Comparison of ENCODE assay signal across 18 cellular contexts in genomic region chr20:25437153-25437581, GRCh38. TPM values are rescaled to one million over a fixed set of nuclear protein-coding genes. Genes with fewer than 3 reads are reported as not detected.
A peak's percentile ranks its signal among the peaks of the same experiment; 100 is the strongest.
DNase-seq lines count a peak whose midpoint lies in the region; ATAC-seq and TF ChIP-seq lines count a peak whose summit lies in the region.
"Had no signal": no experiment of that assay in that cellular context is flagged by ENCODE, and none has a peak within 500 bp of the region (broad histone marks: within the 10 kb centered on the region; RNA-seq: fewer than 3 reads in every experiment).

No MANE protein-coding gene starts in this region.

- H2BK120ac ChIP-seq in mesenchymal stem cell (ENCODE audit: low read depth, low read length) = no peak overlapping the region

- BruUV-seq in Calu3 (replicated peaks; lab: Mats Ljungman, UMichigan) = no TSS peak

- POLR2A ChIA-PET in BJ (lab: Charles Lee) = interaction anchor here (0.5 kb wide), 1 partner anchor 118 kb away, joined by 3 read pairs; no protein-coding TSS in a partner anchor

- no peak overlapping the region for H3K4me3 ChIP-seq in BJ (ENCODE audit: low read depth, low read length)
- H3K4me3 ChIP-seq in NT2/D1 (ENCODE audit: insufficient read length, low read depth) = no peak overlapping the region
- H3K4me3 ChIP-seq in mesenchymal stem cell (ENCODE audit: insufficient read depth in 1 of 2, low read depth in 1 of 2, low read length in 2 of 2) = no peak overlapping the region
- H3K4me3 ChIP-seq: dorsolateral prefrontal cortex, suprapubic skin had no signal

- WGBS in mesenchymal stem cell = 63% methylated on average over 3 of the region's 4 CpGs

- H3K4me3 Mint-ChIP-seq in Calu3 (ENCODE audit: low read depth, unreplicated experiment) = no peak overlapping the region
- H3K4me3 Mint-ChIP-seq: activated T-helper 1 cell treated with anti-CD3 and anti-CD28 coated beads, Interleukin-12 subunit alpha, Interleukin-12 subunit beta, Interleukin-2, Interleukin-4 antibody, amounts not matched to agents 30 ng/mL and 10 ng/mL and 1 ng/mL, durations not matched to agents 14 hours and 24 hours and 36 hours; neural crest cell had no signal

- H3K79me1 ChIP-seq in mesenchymal stem cell (replicated peaks; ENCODE audit: low read length, poor library complexity, severe bottlenecking) = peaks cover 3% of the 10 kb centered on the region

- H2BK15ac ChIP-seq in mesenchymal stem cell (ENCODE audit: low read depth, poor library complexity, severe bottlenecking) = no peak overlapping the region

- H3K18ac ChIP-seq in mesenchymal stem cell (ENCODE audit: low read depth in 1 of 2, low read length in 2 of 2) = peak overlapping the region in 1 of 2 experiments; percentile 0

- no peak overlapping the region for H2AFZ ChIP-seq in mesenchymal stem cell (ENCODE audit: low read depth, low read length)

- intact Hi-C loops in Calu3 (cut with micrococcal nuclease; ENCODE audit: unreplicated experiment) = no loop called here

- H3K27ac Mint-ChIP-seq in Calu3 (ENCODE audit: unreplicated experiment) = no peak overlapping the region
- H3K27ac Mint-ChIP-seq: activated T-helper 1 cell treated with anti-CD3 and anti-CD28 coated beads, Interleukin-12 subunit alpha, Interleukin-12 subunit beta, Interleukin-2, Interleukin-4 antibody, amounts not matched to agents 30 ng/mL and 10 ng/mL and 1 ng/mL, durations not matched to agents 14 hours and 24 hours and 36 hours had no signal

- no peaks in the 10 kb centered on the region for H3K9me3 Mint-ChIP-seq in Calu3 (ENCODE audit: low read depth, unreplicated experiment)
- H3K9me3 Mint-ChIP-seq: activated T-helper 1 cell treated with anti-CD3 and anti-CD28 coated beads, Interleukin-12 subunit alpha, Interleukin-12 subunit beta, Interleukin-2, Interleukin-4 antibody, amounts not matched to agents 30 ng/mL and 10 ng/mL and 1 ng/mL, durations not matched to agents 14 hours and 24 hours and 36 hours; neural crest cell had no signal

- H3K4me2 ChIP-seq in mesenchymal stem cell (ENCODE audit: low read length, poor library complexity, severe bottlenecking) = peak overlapping the region; percentile 48

- H3K14ac ChIP-seq in mesenchymal stem cell (ENCODE audit: low read length in 2 of 2) = no peak overlapping the region

- no peaks in the 10 kb centered on the region for H3K4me1 Mint-ChIP-seq in Calu3 (ENCODE audit: low read depth, unreplicated experiment)
- H3K4me1 Mint-ChIP-seq: neural crest cell had no signal

- CTCF ChIA-PET in BJ (lab: Yijun Ruan, JAX) = interaction anchor here (1.0 kb wide), 1 partner anchor 13 kb away, joined by 3 read pairs; no protein-coding TSS in a partner anchor
- CTCF ChIA-PET in Calu3 (lab: Charles Lee) = no interaction called here

- H3K36me3 ChIP-seq in BJ (ENCODE audit: control insufficient read depth, insufficient read depth, low read length) (no peaks in the 10 kb centered on the region), NT2/D1 (ENCODE audit: insufficient read depth, insufficient read length, low read length) (peaks cover 44% of the 10 kb centered on the region), mesenchymal stem cell (ENCODE audit: control insufficient read depth in 1 of 2, insufficient read depth in 2 of 2, low read depth in 1 of 2, low read length in 2 of 2) (peaks cover 0 to 5% of the 10 kb centered on the region in 2 experiments)
- H3K36me3 ChIP-seq: suprapubic skin had no signal

- H3K4ac ChIP-seq in mesenchymal stem cell (ENCODE audit: low read depth in 1 of 2, low read length in 2 of 2) = no peak overlapping the region

- H4K91ac ChIP-seq in mesenchymal stem cell (ENCODE audit: low read length) = no peak overlapping the region

- H3K4me1 ChIP-seq in NT2/D1 (ENCODE audit: insufficient read depth, insufficient read length) (peaks cover 3% of the 10 kb centered on the region), foreskin keratinocyte (no peaks in the 10 kb centered on the region), mesenchymal stem cell (ENCODE audit: control insufficient read depth, insufficient read depth, low read depth, low read length) (peaks cover 3% of the 10 kb centered on the region)
- H3K4me1 ChIP-seq: suprapubic skin had no signal

- peak; percentile 42 for ATAC-seq in foreskin keratinocyte
- ATAC-seq in GM21825 (IDR thresholded peaks at IDR 0.05; ENCODE audit: unreplicated experiment) = no peak

- no peak overlapping the region for H2BK5ac ChIP-seq in mesenchymal stem cell (ENCODE audit: low read depth, low read length, poor library complexity, severe bottlenecking)

- H3K9me3 ChIP-seq in NT2/D1 (ENCODE audit: insufficient read depth, low read length) (no peaks in the 10 kb centered on the region), mesenchymal stem cell (ENCODE audit: control insufficient read depth, low read length) (no peaks in the 10 kb centered on the region)
- H3K9me3 ChIP-seq: suprapubic skin had no signal

- H3K9ac ChIP-seq in NT2/D1 (ENCODE audit: insufficient read length, low read depth) (peak overlapping the region; percentile 63), mesenchymal stem cell (ENCODE audit: low read length) (no peak overlapping the region)

- no peak for TF ChIP-seq CTCF in BJ (IDR thresholded peaks at IDR 0.05; ENCODE audit: insufficient read depth, low read depth, low read length)
- TF ChIP-seq CTCF in foreskin keratinocyte (conservative IDR thresholded peaks at IDR 0.05) = no peak
- TF ChIP-seq CTCF in Calu3 (IDR thresholded peaks at IDR 0.05; ENCODE audit: unreplicated experiment) = no peak

- H3K27me3 Mint-ChIP-seq in Calu3 (ENCODE audit: unreplicated experiment) = no peaks in the 10 kb centered on the region

- H3K27ac ChIP-seq in foreskin keratinocyte = no peak overlapping the region
- peak overlapping the region; percentile 73 for H3K27ac ChIP-seq in mesenchymal stem cell (ENCODE audit: low read length, poor library complexity, severe bottlenecking)
- H3K27ac ChIP-seq: dorsolateral prefrontal cortex, suprapubic skin had no signal

- H3K27me3 ChIP-seq in BJ (ENCODE audit: control insufficient read depth, insufficient read depth, low read length) (no peaks in the 10 kb centered on the region), NT2/D1 (ENCODE audit: insufficient read depth, insufficient read length) (no peaks in the 10 kb centered on the region), foreskin keratinocyte (no peaks in the 10 kb centered on the region), mesenchymal stem cell (ENCODE audit: control insufficient read depth in 1 of 2, insufficient read depth in 1 of 2, low read length in 2 of 2) (no peaks in the 10 kb centered on the region)
- H3K27me3 ChIP-seq: dorsolateral prefrontal cortex, suprapubic skin had no signal

- H3K23ac ChIP-seq in mesenchymal stem cell (ENCODE audit: low read length in 2 of 2) = no peak overlapping the region

- H2BK12ac ChIP-seq in mesenchymal stem cell (ENCODE audit: low read length in 2 of 2) = no peak overlapping the region

- no peak overlapping the region for H4K8ac ChIP-seq in mesenchymal stem cell (ENCODE audit: low read length)

- H3K36me3 Mint-ChIP-seq in Calu3 (ENCODE audit: insufficient read depth, unreplicated experiment) = no peaks in the 10 kb centered on the region

- peak; percentile 20 for DNase-seq in BJ (ENCODE audit: low read depth)
- DNase-seq in NT2/D1 (ENCODE audit: low read depth, low spot score) = peak; percentile 38
- peak; percentile 13 to 51 for DNase-seq in foreskin keratinocyte
- DNase-seq in mesenchymal stem cell = no peak
- DNase-seq in NCI-H2029 (lab: John Stamatoyannopoulos, UW) = no peak
- no peak for DNase-seq in SKM-1 treated with dmso at 0.1 percent for 144 hours (lab: John Stamatoyannopoulos, UW; ENCODE audit: unreplicated experiment)
- DNase-seq in Calu3 = no peak
- DNase-seq: activated CD4-positive, alpha-beta T cell treated with anti-CD3 and anti-CD28 coated beads, Interleukin-2, amount 50 U/mL, for 48 hours; anterior cingulate cortex; COR-L47; dorsolateral prefrontal cortex; GOT3; MM.1S; stimulated activated CD4-positive, alpha-beta T cell treated with anti-CD3 and anti-CD28 coated beads, Interleukin-12 subunit alpha, Interleukin-12 subunit beta, amount 100 ng/mL, for 4 hours had no signal

- H2AK5ac ChIP-seq in mesenchymal stem cell (ENCODE audit: low read length, severe bottlenecking) = no peak overlapping the region

RNA-seq across cellular contexts. Expression of gene GINS1, which starts 29.7 kb away (rescaled TPM):
- polyA plus RNA-seq in BJ (2011; rRNA removed) = 2.7 and 4.7 TPM in 2 replicates
- 2.7 and 3.0 TPM in 2 replicates for polyA minus RNA-seq in BJ (2011; rRNA and poly(A)+ RNA removed)
- 23.2 and 27.3 TPM in 2 replicates for total RNA-seq in foreskin keratinocyte
- polyA plus RNA-seq in foreskin keratinocyte = 11.2 and 14.5 TPM in 2 replicates
- polyA plus RNA-seq in mesenchymal stem cell (2013, experiment 1 of 2) = 2.7 TPM
- polyA plus RNA-seq in mesenchymal stem cell (2013, experiment 2 of 2) = 2.5 TPM
- total RNA-seq in Calu3 (2022) = 9.6 and 10.3 TPM in 2 replicates

RNA-seq across cellular contexts. Expression of gene ABHD12, which starts 46.5 kb away (rescaled TPM):
- 20.2 and 25.0 TPM in 2 replicates for polyA plus RNA-seq in BJ (2011; rRNA removed)
- polyA minus RNA-seq in BJ (2011; rRNA and poly(A)+ RNA removed) = 18.3 and 21.0 TPM in 2 replicates
- 20.8 and 21.8 TPM in 2 replicates for total RNA-seq in foreskin keratinocyte
- polyA plus RNA-seq in foreskin keratinocyte = 27.6 and 29.3 TPM in 2 replicates
- 71.9 TPM for polyA plus RNA-seq in mesenchymal stem cell (2013, experiment 1 of 2)
- polyA plus RNA-seq in mesenchymal stem cell (2013, experiment 2 of 2) = 74.0 TPM
- 16.7 and 21.3 TPM in 2 replicates for total RNA-seq in Calu3 (2022)

Comparison
In these comparisons a context has a peak if more than half of its experiments do, and no peak if none do; other contexts are left out.
1. DNase-seq: peak in BJ (single experiment), NT2/D1 (single experiment) and foreskin keratinocyte (2 of 2); none in mesenchymal stem cell (single experiment), NCI-H2029 (single experiment), SKM-1 treated with dmso at 0.1 percent for 144 hours (single experiment) and Calu3 (single experiment).